Comparison of ENCODE assay signal across 15 cellular contexts in the genomic region with DNA sequence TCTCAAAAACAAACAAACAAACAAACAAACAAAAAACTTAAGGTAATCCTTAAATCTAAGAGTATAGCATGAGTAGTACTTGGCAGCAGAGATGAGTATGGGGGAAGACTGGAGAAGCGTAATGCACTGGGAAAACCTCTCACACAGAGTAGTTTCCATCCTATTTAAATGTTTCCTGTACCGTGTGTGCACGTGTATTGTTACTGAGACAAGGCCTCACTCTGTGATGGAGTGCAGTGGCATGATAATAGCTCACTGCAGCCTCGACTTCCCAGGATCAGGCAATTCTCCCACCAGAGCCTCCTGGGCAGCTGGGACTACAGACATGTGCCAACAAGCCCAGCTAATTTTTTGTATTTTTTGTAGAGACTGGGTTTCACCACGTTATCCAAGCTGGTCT. TPM values are rescaled to one million over a fixed set of nuclear protein-coding genes. Genes with fewer than 3 reads are reported as not detected.
A peak's percentile ranks its signal among the peaks of the same experiment; 100 is the strongest.
DNase-seq lines count a peak whose midpoint lies in the region; ATAC-seq, FAIRE-seq and TF ChIP-seq lines count a peak whose summit lies in the region.
"Had no signal": no experiment of that assay in that cellular context is flagged by ENCODE, and none has a peak within 500 bp of the region (broad histone marks: within the 10 kb centered on the region; RNA-seq: fewer than 3 reads in every experiment).

No MANE protein-coding gene starts in this region.

- no peaks in the 10 kb centered on the region for H3K9me3 ChIP-seq in OCI-LY7 (ENCODE audit: low read length)
- H3K9me3 ChIP-seq in spleen: no peaks in the 10 kb centered on the region
- no peaks in the 10 kb centered on the region for H3K9me3 ChIP-seq in small intestine (ENCODE audit: control insufficient read depth, low read depth)

- H3K4me3 ChIP-seq in OCI-LY7 (ENCODE audit: low read depth, low read length, poor library complexity, severe bottlenecking): peak overlapping the region; percentile 95
- no peak overlapping the region for H3K4me3 ChIP-seq in spleen
- H3K4me3 ChIP-seq in small intestine (ENCODE audit: low read depth in 1 of 2, low read length in 2 of 2): no peak overlapping the region

- no peak overlapping the region for H2AFZ ChIP-seq in OCI-LY7 (ENCODE audit: low read length)

- H3K79me2 ChIP-seq in OCI-LY7 (ENCODE audit: insufficient read depth, low read depth, low read length): peaks cover 77% of the 10 kb centered on the region

- peaks cover 39% of the 10 kb centered on the region for H3K4me1 ChIP-seq in OCI-LY7 (ENCODE audit: insufficient read depth, low read length, poor library complexity, severe bottlenecking)
- H3K4me1 ChIP-seq in foreskin keratinocyte: peaks cover 8% of the 10 kb centered on the region
- H3K4me1 ChIP-seq in spleen: peaks cover 14 to 71% (median 46%) of the 10 kb centered on the region in 6 donors
- peaks cover 5 to 9% of the 10 kb centered on the region in 2 donors for H3K4me1 ChIP-seq in small intestine (ENCODE audit: control insufficient read depth in 2 of 2, insufficient read depth in 1 of 2, low read depth in 1 of 2, low read length in 1 of 2)

- peak overlapping the region; percentile 100 for H3K4me2 ChIP-seq in OCI-LY7 (ENCODE audit: low read length)

- ATAC-seq in activated naive CD8-positive, alpha-beta T cell treated with anti-CD3 and anti-CD28 coated beads, Interleukin-2, amount 10 ng/mL, durations not matched to agents 7 days and 5 days (ENCODE audit: low read depth): no peak
- ATAC-seq in activated naive CD8-positive, alpha-beta T cell treated with anti-CD3 and anti-CD28 coated beads, Interleukin-2, amount 50 U/mL, for 24 hours: no peak
- ATAC-seq in foreskin keratinocyte (no peak), HG03442 (IDR thresholded peaks at IDR 0.05; ENCODE audit: unreplicated experiment) (no peak)
- ATAC-seq in stimulated activated naive B cell treated with anti-CD40 and anti-IgM and Interleukin-4, amounts not matched to agents 10 μg/mL and 1 μg/mL and 100 μg/mL, for 72 hours (replicated peaks): no peak

- H3K27ac ChIP-seq in OCI-LY7 (ENCODE audit: low read depth, low read length, poor library complexity, severe bottlenecking): no peak overlapping the region
- peak overlapping the region; percentile 13 for H3K27ac ChIP-seq in foreskin keratinocyte
- H3K27ac ChIP-seq in spleen: no peak overlapping the region
- H3K27ac ChIP-seq in small intestine (ENCODE audit: low read depth in 1 of 2, low read length in 1 of 2): no peak overlapping the region

- POLR2A ChIA-PET in activated naive CD8-positive, alpha-beta T cell treated with anti-CD3 and anti-CD28 coated beads, Interleukin-2, amount 10 ng/mL, durations not matched to agents 7 days and 5 days (lab: Charles Lee): interaction anchor here (0.6 kb wide), 1 partner anchor 24 kb away, joined by 3 read pairs; no protein-coding TSS in a partner anchor
- POLR2A ChIA-PET in OCI-LY7 (lab: Charles Lee): interaction anchor here (0.6 to 8.9 kb wide), 6 partner anchors 9 to 25 kb away, joined by 3 to 74 read pairs (median 9); partner anchors contain the start of gene ZNF346

- no peak for FAIRE-seq in small intestine (lab: Jason Lieb, UNC)
- FAIRE-seq: G401.6 had no signal

- no peak for TF ChIP-seq POLR2A in spleen (IDR thresholded peaks at IDR 0.05)

- H4K20me1 ChIP-seq in OCI-LY7 (ENCODE audit: insufficient read depth, low read length): peaks cover 32% of the 10 kb centered on the region

- intact Hi-C loops in OCI-LY7 (cut with micrococcal nuclease; ENCODE audit: unreplicated experiment) (loop anchor here (5.0 to 10.0 kb wide), 2 partner anchors 424 to 469 kb away; partner anchors contain the start of genes GRK6 and RNF44), spleen (cut with DNase I; ENCODE audit: low total_unique reads) (no loop called here)

- H3K9me2 ChIP-seq in OCI-LY7 (ENCODE audit: insufficient read depth, low read length): no peaks in the 10 kb centered on the region

- TF ChIP-seq CTCF in OCI-LY7 (conservative IDR thresholded peaks at IDR 0.05; ENCODE audit: low read length): no peak
- TF ChIP-seq CTCF in foreskin keratinocyte (conservative IDR thresholded peaks at IDR 0.05): no peak
- no peak for TF ChIP-seq CTCF in spleen (IDR thresholded peaks at IDR 0.05 in 8 of 11, conservative IDR thresholded peaks at IDR 0.05 in 3 of 11)

- H3K27me3 Mint-ChIP-seq in activated naive CD8-positive, alpha-beta T cell treated with anti-CD3 and anti-CD28 coated beads, Interleukin-2, amount 10 ng/mL, durations not matched to agents 7 days and 5 days: no peaks in the 10 kb centered on the region
- H3K27me3 Mint-ChIP-seq in activated naive CD8-positive, alpha-beta T cell treated with anti-CD3 and anti-CD28 coated beads, Interleukin-2, amount 50 U/mL, for 24 hours: no peaks in the 10 kb centered on the region
- H3K27me3 Mint-ChIP-seq in stimulated activated naive B cell treated with anti-CD40 and anti-IgM and Interleukin-4, amounts not matched to agents 10 μg/mL and 1 μg/mL and 100 μg/mL, for 72 hours: no peaks in the 10 kb centered on the region
- H3K27me3 Mint-ChIP-seq: activated CD4-positive, alpha-beta T cell treated with anti-CD3 and anti-CD28 coated beads, Interleukin-2, amount 10 ng/mL, durations not matched to agents 7 days and 5 days had no signal

- DNase-seq in activated naive CD8-positive, alpha-beta T cell treated with anti-CD3 and anti-CD28 coated beads, Interleukin-2, amount 10 ng/mL, durations not matched to agents 7 days and 5 days: no peak
- DNase-seq in activated naive CD8-positive, alpha-beta T cell treated with anti-CD3 and anti-CD28 coated beads, Interleukin-2, amount 50 U/mL, for 24 hours: no peak
- DNase-seq in OCI-LY7 (ENCODE audit: low spot score) (peak; percentile 30), foreskin keratinocyte (no peak), spleen (no peak), small intestine (no peak)
- DNase-seq in stimulated activated naive B cell treated with anti-CD40 and anti-IgM and Interleukin-4, amounts not matched to agents 10 μg/mL and 1 μg/mL and 100 μg/mL, for 72 hours: no peak
- DNase-seq: activated CD4-positive, alpha-beta T cell treated with anti-CD3 and anti-CD28 coated beads, Interleukin-2, amount 10 ng/mL, durations not matched to agents 7 days and 5 days; COR-L47; hypothalamus; midbrain; NCI-H1048; nucleus accumbens had no signal

- H3K27ac Mint-ChIP-seq in activated naive CD8-positive, alpha-beta T cell treated with anti-CD3 and anti-CD28 coated beads, Interleukin-2, amount 10 ng/mL, durations not matched to agents 7 days and 5 days: peak overlapping the region; percentile 56
- no peak overlapping the region for H3K27ac Mint-ChIP-seq in activated naive CD8-positive, alpha-beta T cell treated with anti-CD3 and anti-CD28 coated beads, Interleukin-2, amount 50 U/mL, for 24 hours
- H3K27ac Mint-ChIP-seq in stimulated activated naive B cell treated with anti-CD40 and anti-IgM and Interleukin-4, amounts not matched to agents 10 μg/mL and 1 μg/mL and 100 μg/mL, for 72 hours: peak overlapping the region; percentile 32
- H3K27ac Mint-ChIP-seq: activated CD4-positive, alpha-beta T cell treated with anti-CD3 and anti-CD28 coated beads, Interleukin-2, amount 10 ng/mL, durations not matched to agents 7 days and 5 days had no signal

- no TSS peak for BruUV-seq in OCI-LY7 (replicated peaks; lab: Mats Ljungman, UMichigan)

- H3K27me3 ChIP-seq in foreskin keratinocyte (no peaks in the 10 kb centered on the region), spleen (replicated peaks in 1 of 7) (no peaks in the 10 kb centered on the region), small intestine (ENCODE audit: control insufficient read depth in 2 of 2, insufficient read depth in 2 of 2, low read length in 2 of 2) (no peaks in the 10 kb centered on the region)

- H3K4me1 Mint-ChIP-seq in activated naive CD8-positive, alpha-beta T cell treated with anti-CD3 and anti-CD28 coated beads, Interleukin-2, amount 10 ng/mL, durations not matched to agents 7 days and 5 days: peaks cover 23% of the 10 kb centered on the region
- H3K4me1 Mint-ChIP-seq in activated naive CD8-positive, alpha-beta T cell treated with anti-CD3 and anti-CD28 coated beads, Interleukin-2, amount 50 U/mL, for 24 hours: peaks cover 37% of the 10 kb centered on the region
- H3K4me1 Mint-ChIP-seq in stimulated activated naive B cell treated with anti-CD40 and anti-IgM and Interleukin-4, amounts not matched to agents 10 μg/mL and 1 μg/mL and 100 μg/mL, for 72 hours: peaks cover 17 to 57% of the 10 kb centered on the region in 2 donors

- no peaks in the 10 kb centered on the region for H3K9me3 Mint-ChIP-seq in activated naive CD8-positive, alpha-beta T cell treated with anti-CD3 and anti-CD28 coated beads, Interleukin-2, amount 10 ng/mL, durations not matched to agents 7 days and 5 days
- H3K9me3 Mint-ChIP-seq in activated naive CD8-positive, alpha-beta T cell treated with anti-CD3 and anti-CD28 coated beads, Interleukin-2, amount 50 U/mL, for 24 hours: no peaks in the 10 kb centered on the region
- H3K9me3 Mint-ChIP-seq in stimulated activated naive B cell treated with anti-CD40 and anti-IgM and Interleukin-4, amounts not matched to agents 10 μg/mL and 1 μg/mL and 100 μg/mL, for 72 hours: peaks cover 0 to 2% of the 10 kb centered on the region in 2 donors
- H3K9me3 Mint-ChIP-seq: activated CD4-positive, alpha-beta T cell treated with anti-CD3 and anti-CD28 coated beads, Interleukin-2, amount 10 ng/mL, durations not matched to agents 7 days and 5 days had no signal

- 67 to 77% (median 74%) methylated on average over 5 of the region's 5 CpGs for WGBS in spleen, 5 donors
- WGBS in small intestine, 3 donors: 63 to 76% (median 73%) methylated on average over 5 of the region's 5 CpGs

- H3K4me3 Mint-ChIP-seq in activated naive CD8-positive, alpha-beta T cell treated with anti-CD3 and anti-CD28 coated beads, Interleukin-2, amount 10 ng/mL, durations not matched to agents 7 days and 5 days: no peak overlapping the region
- no peak overlapping the region for H3K4me3 Mint-ChIP-seq in activated naive CD8-positive, alpha-beta T cell treated with anti-CD3 and anti-CD28 coated beads, Interleukin-2, amount 50 U/mL, for 24 hours
- H3K4me3 Mint-ChIP-seq in stimulated activated naive B cell treated with anti-CD40 and anti-IgM and Interleukin-4, amounts not matched to agents 10 μg/mL and 1 μg/mL and 100 μg/mL, for 72 hours: no peak overlapping the region
- H3K4me3 Mint-ChIP-seq: activated CD4-positive, alpha-beta T cell treated with anti-CD3 and anti-CD28 coated beads, Interleukin-2, amount 10 ng/mL, durations not matched to agents 7 days and 5 days had no signal

- H3K36me3 ChIP-seq in OCI-LY7 (ENCODE audit: insufficient read depth, low read length) (peaks cover 51% of the 10 kb centered on the region), spleen (peaks cover 0 to 6% (median 0%) of the 10 kb centered on the region in 6 donors), small intestine (ENCODE audit: control insufficient read depth in 2 of 2, insufficient read depth in 2 of 2, low read length in 2 of 2) (peaks cover 0 to 2% of the 10 kb centered on the region in 2 donors)

- H3K36me3 Mint-ChIP-seq in activated naive CD8-positive, alpha-beta T cell treated with anti-CD3 and anti-CD28 coated beads, Interleukin-2, amount 10 ng/mL, durations not matched to agents 7 days and 5 days: peaks cover 20% of the 10 kb centered on the region
- H3K36me3 Mint-ChIP-seq in activated naive CD8-positive, alpha-beta T cell treated with anti-CD3 and anti-CD28 coated beads, Interleukin-2, amount 50 U/mL, for 24 hours (ENCODE audit: low read depth): peaks cover 16% of the 10 kb centered on the region
- peaks cover 9 to 11% of the 10 kb centered on the region in 2 donors for H3K36me3 Mint-ChIP-seq in stimulated activated naive B cell treated with anti-CD40 and anti-IgM and Interleukin-4, amounts not matched to agents 10 μg/mL and 1 μg/mL and 100 μg/mL, for 72 hours

- CTCF ChIA-PET in OCI-LY7 (lab: Charles Lee; ENCODE audit: unreplicated experiment): interaction anchor here (0.9 kb wide), 1 partner anchor 343 kb away, joined by 3 read pairs; no protein-coding TSS in a partner anchor

RNA-seq across cellular contexts. Expression of gene UIMC1, which starts 2.9 kb away (rescaled TPM):
- total RNA-seq in activated naive CD8-positive, alpha-beta T cell treated with anti-CD3 and anti-CD28 coated beads, Interleukin-2, amount 10 ng/mL, durations not matched to agents 7 days and 5 days: 10 to 100 TPM; 52.8 to 54.1 TPM
- total RNA-seq in OCI-LY7 (2014; rRNA removed; shearing (Covaris generic)): 42.7 and 58.4 TPM in 2 replicates
- 78.5 and 94.1 TPM in 2 replicates for total RNA-seq in OCI-LY7 (2022)
- total RNA-seq in foreskin keratinocyte: 35.2 and 38.4 TPM in 2 replicates
- 28.4 and 33.0 TPM in 2 replicates for polyA plus RNA-seq in foreskin keratinocyte
- 10 to 100 TPM; 41.4 to 81.8 (median 58.3) TPM for total RNA-seq in spleen
- 10 to 100 TPM; 34.4 to 41.0 (median 39.6) TPM for polyA plus RNA-seq in spleen
- polyA plus RNA-seq in small intestine: 10 to 100 TPM; 17.8 to 23.0 (median 20.5) TPM

RNA-seq across cellular contexts. Expression of gene ZNF346, which starts 18.8 kb away (rescaled TPM):
- 10 to 100 TPM; 21.7 to 30.7 TPM for total RNA-seq in activated naive CD8-positive, alpha-beta T cell treated with anti-CD3 and anti-CD28 coated beads, Interleukin-2, amount 10 ng/mL, durations not matched to agents 7 days and 5 days
- 31.8 and 36.6 TPM in 2 replicates for total RNA-seq in OCI-LY7 (2014; rRNA removed; shearing (Covaris generic))
- 39.7 and 42.4 TPM in 2 replicates for total RNA-seq in OCI-LY7 (2022)
- total RNA-seq in foreskin keratinocyte: 11.7 and 12.0 TPM in 2 replicates
- polyA plus RNA-seq in foreskin keratinocyte: 6.3 and 7.2 TPM in 2 replicates
- total RNA-seq in spleen: 10 to 100 TPM; 19.1 to 36.3 (median 27.7) TPM
- 1 to 10 TPM; 5.9 to 9.7 (median 7.3) TPM for polyA plus RNA-seq in spleen
- polyA plus RNA-seq in small intestine: 1 to 10 TPM; 4.2 to 6.5 (median 4.3) TPM
